ENCODE assay signal across 8 cellular contexts in genomic region chr4:2817701-2818350, GRCh38. TPM values are rescaled to one million over a fixed set of nuclear protein-coding genes. Genes with fewer than 3 reads are reported as not detected.
DNase-seq lines count a peak whose midpoint lies in the region; ATAC-seq, FAIRE-seq and TF ChIP-seq lines count a peak whose summit lies in the region.

No MANE protein-coding gene starts in this region.

- peak; percentile 96 for DNase-seq in D721Med (ENCODE audit: insufficient read length, low spot score)
- no peak for DNase-seq in activated naive CD8-positive, alpha-beta T cell treated with anti-CD3 and anti-CD28 coated beads, Interleukin-2, amount 10 ng/mL, durations not matched to agents 7 days and 5 days
- DNase-seq in iPS DF 6.9 (ENCODE audit: low read depth, low spot score) = no peak
- peak; percentile 85 for DNase-seq in spleen
- no peak for DNase-seq in anterior cingulate cortex (lab: John Stamatoyannopoulos, UW)

- H3K27ac Mint-ChIP-seq in activated naive CD8-positive, alpha-beta T cell treated with anti-CD3 and anti-CD28 coated beads, Interleukin-2, amount 10 ng/mL, durations not matched to agents 7 days and 5 days = peak overlapping the region; percentile 74

- H3K9me3 ChIP-seq in HUES48 (ENCODE audit: control insufficient read depth, insufficient read depth, low read length) = no peaks in the 10 kb centered on the region
- H3K9me3 ChIP-seq in iPS DF 6.9 (ENCODE audit: control insufficient read depth, insufficient read depth, low read length) = no peaks in the 10 kb centered on the region
- H3K9me3 ChIP-seq in spleen = no peaks in the 10 kb centered on the region

- H3K4me1 Mint-ChIP-seq in activated naive CD8-positive, alpha-beta T cell treated with anti-CD3 and anti-CD28 coated beads, Interleukin-2, amount 10 ng/mL, durations not matched to agents 7 days and 5 days = peaks cover 48% of the 10 kb centered on the region

- H3K4me3 Mint-ChIP-seq in activated naive CD8-positive, alpha-beta T cell treated with anti-CD3 and anti-CD28 coated beads, Interleukin-2, amount 10 ng/mL, durations not matched to agents 7 days and 5 days = peak overlapping the region; percentile 80

- POLR2A ChIA-PET in activated naive CD8-positive, alpha-beta T cell treated with anti-CD3 and anti-CD28 coated beads, Interleukin-2, amount 10 ng/mL, durations not matched to agents 7 days and 5 days (lab: Charles Lee) = interaction anchor here (0.5 kb wide), 1 partner anchor 145 kb away, joined by 3 read pairs; no protein-coding TSS in a partner anchor

- no peaks in the 10 kb centered on the region for H3K9me3 Mint-ChIP-seq in activated naive CD8-positive, alpha-beta T cell treated with anti-CD3 and anti-CD28 coated beads, Interleukin-2, amount 10 ng/mL, durations not matched to agents 7 days and 5 days

- H3K36me3 Mint-ChIP-seq in activated naive CD8-positive, alpha-beta T cell treated with anti-CD3 and anti-CD28 coated beads, Interleukin-2, amount 10 ng/mL, durations not matched to agents 7 days and 5 days = peaks cover 23% of the 10 kb centered on the region

- intact Hi-C loops in spleen (cut with DNase I; ENCODE audit: low total_unique reads) = loop anchor here (10.0 kb wide), 1 partner anchor 53 kb away; no protein-coding TSS in a partner anchor

- TF ChIP-seq CTCF in D721Med (IDR thresholded peaks at IDR 0.05; ENCODE audit: insufficient read depth, missing control alignments) (no peak), spleen (IDR thresholded peaks at IDR 0.05 in 8 of 11, conservative IDR thresholded peaks at IDR 0.05 in 3 of 11) (no peak)

- ATAC-seq in activated naive CD8-positive, alpha-beta T cell treated with anti-CD3 and anti-CD28 coated beads, Interleukin-2, amount 10 ng/mL, durations not matched to agents 7 days and 5 days (ENCODE audit: low read depth) = peak; percentile 20
- ATAC-seq in HG03280 (IDR thresholded peaks at IDR 0.05; ENCODE audit: unreplicated experiment) = no peak
- ATAC-seq in GM18861 (IDR thresholded peaks at IDR 0.05; ENCODE audit: unreplicated experiment) = no peak

- H3K27ac ChIP-seq in HUES48 (ENCODE audit: low read depth, low read length) (no peak overlapping the region), iPS DF 6.9 (ENCODE audit: low read length) (no peak overlapping the region), spleen (peak overlapping the region in 5 of 8 donors; percentile 3 to 93 (median 70))

- WGBS in iPS DF 6.9 (ENCODE audit: insufficient coverage, insufficient read length) = no CpG with 5 or more reads among the region's 65 CpGs
- 11 to 33% (median 20%) methylated on average over 17 to 65 of the region's 65 CpGs for WGBS in spleen, 5 donors

- H3K4me1 ChIP-seq in HUES48 (ENCODE audit: control insufficient read depth, insufficient read depth, low read length) (no peaks in the 10 kb centered on the region; the same call in 1 of the 2 replicates), iPS DF 6.9 (ENCODE audit: control insufficient read depth, insufficient read depth, low read length) (peaks cover 2% of the 10 kb centered on the region), spleen (peaks cover 47 to 98% (median 83%) of the 10 kb centered on the region in 6 donors)

- H3K27me3 ChIP-seq in HUES48 (ENCODE audit: control insufficient read depth, insufficient read depth, low read length) (no peaks in the 10 kb centered on the region; the same call in none of the 2 replicates), iPS DF 6.9 (ENCODE audit: control insufficient read depth, insufficient read depth, low read length) (no peaks in the 10 kb centered on the region), spleen (replicated peaks in 1 of 7) (no peaks in the 10 kb centered on the region)

- H3K4me3 ChIP-seq in HUES48 (ENCODE audit: low read depth, low read length) = peak overlapping the region; percentile 79
- peak overlapping the region; percentile 92; the same call in 1 of the 2 replicates for H3K4me3 ChIP-seq in iPS DF 6.9 (ENCODE audit: low read length)
- H3K4me3 ChIP-seq in spleen = peak overlapping the region; percentile 10 to 72 (median 36)

- H3K27me3 Mint-ChIP-seq in activated naive CD8-positive, alpha-beta T cell treated with anti-CD3 and anti-CD28 coated beads, Interleukin-2, amount 10 ng/mL, durations not matched to agents 7 days and 5 days = no peaks in the 10 kb centered on the region

- no peak for FAIRE-seq in D721Med (lab: Jason Lieb, UNC)

- TF ChIP-seq POLR2A in spleen (IDR thresholded peaks at IDR 0.05) = no peak

- H3K36me3 ChIP-seq in HUES48 (ENCODE audit: control insufficient read depth, insufficient read depth, low read length) (peaks cover 15% of the 10 kb centered on the region), iPS DF 6.9 (ENCODE audit: control insufficient read depth, insufficient read depth, low read length) (peaks cover 3% of the 10 kb centered on the region; the same call in 1 of the 2 replicates), spleen (peaks cover 0 to 78% (median 34%) of the 10 kb centered on the region in 6 donors)

- H3K9ac ChIP-seq in HUES48 (ENCODE audit: low read depth, low read length) = peak overlapping the region; percentile 79; the same call in 1 of the 2 replicates

RNA-seq across cellular contexts. Expression of gene SH3BP2, which starts 24.9 kb away (rescaled TPM):
- total RNA-seq in activated naive CD8-positive, alpha-beta T cell treated with anti-CD3 and anti-CD28 coated beads, Interleukin-2, amount 10 ng/mL, durations not matched to agents 7 days and 5 days = 10 to 100 TPM; 82.6 to 83.7 TPM
- total RNA-seq in spleen = 100 to 1,000 TPM; 150 to 295 (median 265) TPM
- 100 to 1,000 TPM in 1 of 3 donors, 10 to 100 TPM in 2; 42.0 to 138 (median 43.5) TPM for polyA plus RNA-seq in spleen

RNA-seq across cellular contexts. Expression of gene ADD1, which starts 25.8 kb away (rescaled TPM):
- 100 to 1,000 TPM; 261 to 276 TPM for total RNA-seq in activated naive CD8-positive, alpha-beta T cell treated with anti-CD3 and anti-CD28 coated beads, Interleukin-2, amount 10 ng/mL, durations not matched to agents 7 days and 5 days
- 100 to 1,000 TPM; 260 to 348 (median 295) TPM for total RNA-seq in spleen
- 100 to 1,000 TPM; 175 to 224 (median 194) TPM for polyA plus RNA-seq in spleen

Comparison
In these comparisons a context has a peak if more than half of its experiments do, and no peak if none do; other contexts are left out.
1. DNase-seq: peak in D721Med (single experiment) and spleen (single experiment); none in activated naive CD8-positive, alpha-beta T cell treated with anti-CD3 and anti-CD28 coated beads, Interleukin-2, amount 10 ng/mL, durations not matched to agents 7 days and 5 days (single experiment), iPS DF 6.9 (single experiment) and anterior cingulate cortex (0 of 58).
2. H3K27ac ChIP-seq: peak in spleen (5 of 8); none in HUES48 (single experiment) and iPS DF 6.9 (single experiment).
3. H3K4me3 ChIP-seq: peak in every context shown above with its lines; median percentile 92 in iPS DF 6.9; 79 in HUES48; 36 in spleen.